15 cellular contexts compared by ENCODE assay signal in genomic region chr2:241092677-241093076, GRCh38. TPM values are rescaled to one million over a fixed set of nuclear protein-coding genes. Genes with fewer than 3 reads are reported as not detected.
A peak's percentile ranks its signal among the peaks of the same experiment; 100 is the strongest.
DNase-seq lines count a peak whose midpoint lies in the region; ATAC-seq, FAIRE-seq and TF ChIP-seq lines count a peak whose summit lies in the region.
"Had no signal": no experiment of that assay in that cellular context is flagged by ENCODE, and none has a peak within 500 bp of the region (broad histone marks: within the 10 kb centered on the region; RNA-seq: fewer than 3 reads in every experiment).

No MANE protein-coding gene starts in this region.

- ATAC-seq in K562 (no peak), HG02588 (IDR thresholded peaks at IDR 0.05; ENCODE audit: unreplicated experiment) (no peak)

- FAIRE-seq in K562 (lab: Jason Lieb, UNC): no peak

- in situ Hi-C loops in K562 (cut with MboI): no loop called here

- CTCF ChIA-PET in K562 (lab: Yijun Ruan, JAX; ENCODE audit: low intra/inter-chr PET ratio): no interaction called here

- H3K27ac ChIP-seq in K562 (ENCODE audit: extremely low read depth, low read depth, low read length): no peak overlapping the region
- H3K27ac ChIP-seq: brain microvascular endothelial cell, right lobe of liver had no signal

- H3K27ac Mint-ChIP-seq in activated naive CD8-positive, alpha-beta T cell: peak overlapping the region; percentile 78
- no peak overlapping the region for H3K27ac Mint-ChIP-seq in activated naive CD8-positive, alpha-beta T cell treated with anti-CD3 and anti-CD28 coated beads for 36 hours
- H3K27ac Mint-ChIP-seq in T-helper 2 cell treated with Interferon-gamma antibody and Interleukin-4, amounts not matched to agents 5 μg/mL and 100 μg/mL, for 36 hours: no peak overlapping the region

- intact Hi-C loops in K562 (cut with micrococcal nuclease): no loop called here

- H3K27me3 ChIP-seq in K562 (ENCODE audit: control insufficient read depth in 2 of 2, insufficient read depth in 2 of 2, low read length in 2 of 2): no peaks in the 10 kb centered on the region
- H3K27me3 ChIP-seq: brain microvascular endothelial cell, MG63, right lobe of liver had no signal

- H3K9me3 Mint-ChIP-seq in activated naive CD8-positive, alpha-beta T cell (ENCODE audit: low read depth): no peaks in the 10 kb centered on the region
- peaks cover 8% of the 10 kb centered on the region for H3K9me3 Mint-ChIP-seq in activated naive CD8-positive, alpha-beta T cell treated with anti-CD3 and anti-CD28 coated beads for 36 hours
- H3K9me3 Mint-ChIP-seq in T-helper 2 cell treated with Interferon-gamma antibody and Interleukin-4, amounts not matched to agents 5 μg/mL and 100 μg/mL, for 36 hours: no peaks in the 10 kb centered on the region
- H3K9me3 Mint-ChIP-seq: neural crest cell had no signal

- H3K4me1 Mint-ChIP-seq in activated naive CD8-positive, alpha-beta T cell (ENCODE audit: low read depth): peaks cover 72% of the 10 kb centered on the region
- H3K4me1 Mint-ChIP-seq in activated naive CD8-positive, alpha-beta T cell treated with anti-CD3 and anti-CD28 coated beads for 36 hours: peaks cover 56% of the 10 kb centered on the region
- peaks cover 27% of the 10 kb centered on the region for H3K4me1 Mint-ChIP-seq in T-helper 2 cell treated with Interferon-gamma antibody and Interleukin-4, amounts not matched to agents 5 μg/mL and 100 μg/mL, for 36 hours (ENCODE audit: low read depth)
- H3K4me1 Mint-ChIP-seq: neural crest cell had no signal

- no peak for DNase-seq in activated naive CD8-positive, alpha-beta T cell treated with anti-CD3 and anti-CD28 coated beads for 36 hours
- DNase-seq in K562 (ENCODE audit: extremely low read depth in 1 of 4, low spot score in 3 of 4): no peak
- DNase-seq in myocyte (ENCODE audit: low read depth): peak; percentile 78
- no peak for DNase-seq in T-helper 2 cell treated with Interferon-gamma antibody and Interleukin-4, amounts not matched to agents 5 μg/mL and 100 μg/mL, for 36 hours (ENCODE audit: low spot score)
- DNase-seq in NCI-H2171 (lab: John Stamatoyannopoulos, UW): no peak
- DNase-seq: brain microvascular endothelial cell; effector memory CD4-positive, alpha-beta T cell; GOT3; MG63; NCI-H226; Right ventricle myocardium superior had no signal

- H2AFZ ChIP-seq in K562 (ENCODE audit: low read depth, low read length): no peak overlapping the region

- POLR2A ChIA-PET in K562 (lab: Yijun Ruan, JAX): interaction anchor here (0.6 to 2.2 kb wide), 6 partner anchors 8 to 871 kb away, joined by 3 to 6 read pairs (median 4); partner anchors contain the start of gene MTERF4

- H3K4me1 ChIP-seq in K562 (replicated peaks in 1 of 2; ENCODE audit: control insufficient read depth in 2 of 2, insufficient read depth in 2 of 2, low read length in 2 of 2): no peaks in the 10 kb centered on the region

- TF ChIP-seq CTCF in K562 (IDR thresholded peaks at IDR 0.05 in 2 of 3, conservative IDR thresholded peaks at IDR 0.05 in 1 of 3; ENCODE audit: insufficient read depth in 2 of 3, low read depth in 1 of 3, low read length in 3 of 3): no peak

- H3K4me3 ChIP-seq in K562: no peak overlapping the region
- H3K4me3 ChIP-seq: MG63, right lobe of liver had no signal

- TF ChIP-seq POLR2A in K562 (conservative IDR thresholded peaks at IDR 0.05): no peak

- no peaks in the 10 kb centered on the region for H3K27me3 Mint-ChIP-seq in activated naive CD8-positive, alpha-beta T cell
- no peaks in the 10 kb centered on the region for H3K27me3 Mint-ChIP-seq in activated naive CD8-positive, alpha-beta T cell treated with anti-CD3 and anti-CD28 coated beads for 36 hours
- H3K27me3 Mint-ChIP-seq in T-helper 2 cell treated with Interferon-gamma antibody and Interleukin-4, amounts not matched to agents 5 μg/mL and 100 μg/mL, for 36 hours (ENCODE audit: low read depth): no peaks in the 10 kb centered on the region

- TF ChIP-seq RAD21 in K562 (CRISPR knock-in tag; conservative IDR thresholded peaks at IDR 0.05 in 1 of 2, IDR thresholded peaks at IDR 0.05 in 1 of 2): no peak

- no peaks in the 10 kb centered on the region for H4K20me1 ChIP-seq in K562 (replicated peaks; ENCODE audit: control insufficient read depth, insufficient read depth, low read length)

- H3K4me3 Mint-ChIP-seq in activated naive CD8-positive, alpha-beta T cell: no peak overlapping the region
- H3K4me3 Mint-ChIP-seq in activated naive CD8-positive, alpha-beta T cell treated with anti-CD3 and anti-CD28 coated beads for 36 hours: no peak overlapping the region
- H3K4me3 Mint-ChIP-seq in T-helper 2 cell treated with Interferon-gamma antibody and Interleukin-4, amounts not matched to agents 5 μg/mL and 100 μg/mL, for 36 hours: no peak overlapping the region
- H3K4me3 Mint-ChIP-seq: neural crest cell had no signal

- H3K36me3 ChIP-seq in K562 (ENCODE audit: control insufficient read depth, insufficient read depth, low read length): peaks cover 75% of the 10 kb centered on the region; the same call in 2 of the 3 replicates

- WGBS in K562 (ENCODE audit: insufficient coverage, low coverage, missing lambda C conversion rate): 60% methylated on average over 7 of the region's 8 CpGs

- BruUV-seq in K562 (replicated peaks; lab: Mats Ljungman, UMichigan): no TSS peak

- no peaks in the 10 kb centered on the region for H3K9me3 ChIP-seq in K562 (replicated peaks; ENCODE audit: control insufficient read depth, insufficient read depth, low read depth, low read length)
- H3K9me3 ChIP-seq: MG63, right lobe of liver had no signal

- H3K9me1 ChIP-seq in K562 (ENCODE audit: control insufficient read depth, insufficient read depth, low read length): no peaks in the 10 kb centered on the region

- H3K4me2 ChIP-seq in K562 (ENCODE audit: insufficient read depth, low read length): no peak overlapping the region

- peaks cover 24% of the 10 kb centered on the region for H3K36me3 Mint-ChIP-seq in activated naive CD8-positive, alpha-beta T cell
- H3K36me3 Mint-ChIP-seq in activated naive CD8-positive, alpha-beta T cell treated with anti-CD3 and anti-CD28 coated beads for 36 hours: peaks cover 57% of the 10 kb centered on the region
- peaks cover 51% of the 10 kb centered on the region for H3K36me3 Mint-ChIP-seq in T-helper 2 cell treated with Interferon-gamma antibody and Interleukin-4, amounts not matched to agents 5 μg/mL and 100 μg/mL, for 36 hours (ENCODE audit: low read depth)

- no peaks in the 10 kb centered on the region for H3K79me2 ChIP-seq in K562 (ENCODE audit: control insufficient read depth, insufficient read depth, low read length)

- H3K9ac ChIP-seq in K562 (ENCODE audit: insufficient read depth in 1 of 2, low read depth in 2 of 2, low read length in 2 of 2): no peak overlapping the region

- no peak for TF ChIP-seq EP300 in K562 (IDR thresholded peaks at IDR 0.05; ENCODE audit: low read length)

RNA-seq across cellular contexts. Expression of gene MTERF4, which starts 9.4 kb away (rescaled TPM):
- 10 to 100 TPM; 34.5 to 35.6 TPM for total RNA-seq in activated naive CD8-positive, alpha-beta T cell treated with anti-CD3 and anti-CD28 coated beads for 36 hours
- total RNA-seq in K562 (2011; cell fraction: chromatin; rRNA removed; ENCODE audit: low replicate concordance): 70.3 and 123 TPM in 2 replicates
- 28.5 and 39.6 TPM in 2 replicates for total RNA-seq in K562 (2011; cell fraction: nucleolus; rRNA removed)
- total RNA-seq in K562 (2011; cell fraction: nucleoplasm; rRNA removed): 54.6 and 75.2 TPM in 2 replicates
- total RNA-seq in K562 (2014; rRNA removed) (15.6 and 19.7 TPM in 2 replicates), K562 (2014; rRNA removed; fragmentation: Illumina TruSeq; extraction: Trizol) (21.2 and 25.4 TPM in 2 replicates), K562 (2015; rRNA removed; fragmentation: Illumina TruSeq; extraction: Trizol) (22.8 and 23.6 TPM in 2 replicates), K562 (2021) (15.3 and 16.4 TPM in 2 replicates), myocyte (24.2 and 28.0 TPM in 2 replicates)
- polyA plus RNA-seq in K562 (2011; rRNA removed) (19.5 and 29.6 TPM in 2 replicates), K562 (2014; fragmentation: Illumina TruSeq; extraction: Trizol) (26.7 and 28.1 TPM in 2 replicates), K562 (2014; fragmentation: Nextera tagmentation; extraction: Ambion mirVana) (10 to 100 TPM; 15.8 to 20.9 TPM), K562 (2014; rRNA removed) (24.7 and 36.8 TPM in 2 replicates)
- 16.3 and 21.8 TPM in 2 replicates for polyA plus RNA-seq in K562 (2011; cell fraction: cytosol; rRNA removed)
- polyA plus RNA-seq in K562 (2011; cell fraction: nucleus; rRNA removed): 73.0 and 73.6 TPM in 2 replicates
- 15.1 and 16.1 TPM in 2 replicates for polyA plus RNA-seq in K562 (2012)
- polyA minus RNA-seq in K562 (2011; rRNA and poly(A)+ RNA removed): 49.2 and 52.4 TPM in 2 replicates
- polyA minus RNA-seq in K562 (2011; cell fraction: cytosol; rRNA and poly(A)+ RNA removed): 6.7 and 9.1 TPM in 2 replicates
- 18.4 and 38.4 TPM in 2 replicates for polyA minus RNA-seq in K562 (2011; cell fraction: nucleus; rRNA and poly(A)+ RNA removed)
- polyA plus RNA-seq in myocyte (2012): 27.0 TPM

RNA-seq across cellular contexts. Expression of gene PASK, which starts 56.6 kb away (rescaled TPM):
- 10 to 100 TPM; 68.5 to 76.4 TPM for total RNA-seq in activated naive CD8-positive, alpha-beta T cell treated with anti-CD3 and anti-CD28 coated beads for 36 hours
- total RNA-seq in K562 (2011; cell fraction: chromatin; rRNA removed; ENCODE audit: low replicate concordance): 57.6 and 90.9 TPM in 2 replicates
- total RNA-seq in K562 (2011; cell fraction: nucleolus; rRNA removed): 41.0 and 44.6 TPM in 2 replicates
- total RNA-seq in K562 (2011; cell fraction: nucleoplasm; rRNA removed): 47.5 and 53.5 TPM in 2 replicates
- total RNA-seq in K562 (2014; rRNA removed) (8.6 and 17.1 TPM in 2 replicates), K562 (2014; rRNA removed; fragmentation: Illumina TruSeq; extraction: Trizol) (5.9 and 6.2 TPM in 2 replicates), K562 (2015; rRNA removed; fragmentation: Illumina TruSeq; extraction: Trizol) (8.8 and 10.1 TPM in 2 replicates), K562 (2021) (25.9 and 30.3 TPM in 2 replicates), myocyte (0.45 and 1.9 TPM in 2 replicates)
- polyA plus RNA-seq in K562 (2011; rRNA removed) (10.9 and 11.6 TPM in 2 replicates), K562 (2014; fragmentation: Illumina TruSeq; extraction: Trizol) (9.9 and 11.5 TPM in 2 replicates), K562 (2014; fragmentation: Nextera tagmentation; extraction: Ambion mirVana) (1 to 10 TPM; 1.5 to 2.6 TPM), K562 (2014; rRNA removed) (16.3 and 20.2 TPM in 2 replicates)
- 9.6 and 11.2 TPM in 2 replicates for polyA plus RNA-seq in K562 (2011; cell fraction: cytosol; rRNA removed)
- 66.0 and 91.2 TPM in 2 replicates for polyA plus RNA-seq in K562 (2011; cell fraction: nucleus; rRNA removed)
- polyA plus RNA-seq in K562 (2012): 12.7 and 13.4 TPM in 2 replicates
- 8.9 and 13.6 TPM in 2 replicates for polyA minus RNA-seq in K562 (2011; rRNA and poly(A)+ RNA removed)
- 8.2 and 12.7 TPM in 2 replicates for polyA minus RNA-seq in K562 (2011; cell fraction: cytosol; rRNA and poly(A)+ RNA removed)
- polyA minus RNA-seq in K562 (2011; cell fraction: nucleus; rRNA and poly(A)+ RNA removed): 17.2 and 27.9 TPM in 2 replicates
- polyA plus RNA-seq in myocyte (2012): 1.6 TPM

RNA-seq across cellular contexts. Expression of gene PPP1R7, which starts 57.6 kb away (rescaled TPM):
- 10 to 100 TPM; 80.4 to 85.1 TPM for total RNA-seq in activated naive CD8-positive, alpha-beta T cell treated with anti-CD3 and anti-CD28 coated beads for 36 hours
- 32.2 and 41.6 TPM in 2 replicates for total RNA-seq in K562 (2011; cell fraction: chromatin; rRNA removed; ENCODE audit: low replicate concordance)
- 20.4 and 33.7 TPM in 2 replicates for total RNA-seq in K562 (2011; cell fraction: nucleolus; rRNA removed)
- total RNA-seq in K562 (2011; cell fraction: nucleoplasm; rRNA removed): 30.4 and 37.3 TPM in 2 replicates
- total RNA-seq in K562 (2014; rRNA removed) (56.0 and 62.0 TPM in 2 replicates), K562 (2014; rRNA removed; fragmentation: Illumina TruSeq; extraction: Trizol) (37.5 and 38.1 TPM in 2 replicates), K562 (2015; rRNA removed; fragmentation: Illumina TruSeq; extraction: Trizol) (35.3 and 40.2 TPM in 2 replicates), K562 (2021) (39.5 and 40.5 TPM in 2 replicates), myocyte (86.1 and 94.3 TPM in 2 replicates)
- polyA plus RNA-seq in K562 (2011; rRNA removed) (46.1 and 57.3 TPM in 2 replicates), K562 (2014; fragmentation: Illumina TruSeq; extraction: Trizol) (62.0 and 75.0 TPM in 2 replicates), K562 (2014; fragmentation: Nextera tagmentation; extraction: Ambion mirVana) (10 to 100 TPM; 37.9 to 50.5 TPM), K562 (2014; rRNA removed) (59.4 and 61.0 TPM in 2 replicates)
- polyA plus RNA-seq in K562 (2011; cell fraction: cytosol; rRNA removed): 15.0 and 20.2 TPM in 2 replicates
- 18.1 and 34.0 TPM in 2 replicates for polyA plus RNA-seq in K562 (2011; cell fraction: nucleus; rRNA removed)
- polyA plus RNA-seq in K562 (2012): 64.4 and 65.4 TPM in 2 replicates
- polyA minus RNA-seq in K562 (2011; rRNA and poly(A)+ RNA removed): 32.0 and 46.5 TPM in 2 replicates
- 18.6 and 26.6 TPM in 2 replicates for polyA minus RNA-seq in K562 (2011; cell fraction: cytosol; rRNA and poly(A)+ RNA removed)
- 9.2 and 15.9 TPM in 2 replicates for polyA minus RNA-seq in K562 (2011; cell fraction: nucleus; rRNA and poly(A)+ RNA removed)
- 113 TPM for polyA plus RNA-seq in myocyte (2012)
